ENCODE assay signal across 28 cellular contexts in genomic region chr18:24885266-24885665, GRCh38.
"Had no signal": no experiment of that assay in that cellular context is flagged by ENCODE, and none has a peak within 500 bp of the region (broad histone marks: within the 10 kb centered on the region; RNA-seq: fewer than 3 reads in every experiment).

No MANE protein-coding gene starts in this region.

- H3K27ac ChIP-seq: left ventricle myocardium inferior, neutrophil, ovary, right atrium auricular region, right lobe of liver, stomach, testis, thyroid gland, transverse colon, upper lobe of left lung, vagina had no signal

- ATAC-seq: left colon; mucosa of descending colon; naive thymus-derived CD4-positive, alpha-beta T cell; natural killer cell treated with Interleukin-12 subunit alpha and Interleukin-12 subunit beta and Interleukin-15 and Interleukin-18, amount 100 ng/mL, for 72 hours; right lobe of liver; stimulated activated naive B cell treated with anti-CD40 and anti-IgM and Interleukin-4, amounts not matched to agents 10 μg/mL and 1 μg/mL and 100 μg/mL, for 72 hours; stimulated activated naive CD8-positive, alpha-beta T cell treated with anti-CD3 and anti-CD28 coated beads, Interleukin-15, Interleukin-2, amounts not matched to agents 100 U/mL and 50 U/mL, for 24 hours had no signal

- H3K4me3 Mint-ChIP-seq: naive thymus-derived CD4-positive, alpha-beta T cell; natural killer cell treated with Interleukin-12 subunit alpha and Interleukin-12 subunit beta and Interleukin-15 and Interleukin-18, amount 100 ng/mL, for 72 hours; stimulated activated naive B cell treated with anti-CD40 and anti-IgM and Interleukin-4, amounts not matched to agents 10 μg/mL and 1 μg/mL and 100 μg/mL, for 72 hours had no signal

- H3K27me3 ChIP-seq: neutrophil, ovary, right atrium auricular region, right lobe of liver, stomach, testis, thyroid gland, transverse colon, upper lobe of left lung, vagina had no signal

- H3K4me2 ChIP-seq: smooth muscle cell had no signal

- FAIRE-seq: kidney had no signal

- H3K9me3 Mint-ChIP-seq: natural killer cell treated with Interleukin-12 subunit alpha and Interleukin-12 subunit beta and Interleukin-15 and Interleukin-18, amount 100 ng/mL, for 72 hours; stimulated activated naive B cell treated with anti-CD40 and anti-IgM and Interleukin-4, amounts not matched to agents 10 μg/mL and 1 μg/mL and 100 μg/mL, for 72 hours had no signal

- H3K36me3 ChIP-seq: left ventricle myocardium inferior, neutrophil, ovary, right atrium auricular region, right lobe of liver, stomach, thyroid gland, transverse colon, upper lobe of left lung, vagina had no signal

- H3K9me3 ChIP-seq: mucosa of descending colon, neutrophil, ovary, right atrium auricular region, right lobe of liver, stomach, testis, thyroid gland, transverse colon, upper lobe of left lung, vagina had no signal

- H3K27ac Mint-ChIP-seq: naive thymus-derived CD4-positive, alpha-beta T cell; natural killer cell treated with Interleukin-12 subunit alpha and Interleukin-12 subunit beta and Interleukin-15 and Interleukin-18, amount 100 ng/mL, for 72 hours; progenitor cell of endocrine pancreas; stimulated activated naive B cell treated with anti-CD40 and anti-IgM and Interleukin-4, amounts not matched to agents 10 μg/mL and 1 μg/mL and 100 μg/mL, for 72 hours had no signal

- DNase-seq: hippocampal formation; kidney; left colon; left ventricle myocardium inferior; midbrain; mucosa of descending colon; naive thymus-derived CD4-positive, alpha-beta T cell; occipital lobe; ovary; right lobe of liver; stimulated activated CD4-positive, alpha-beta T cell treated with anti-CD3 and anti-CD28 coated beads, Interleukin-12 subunit alpha, Interleukin-12 subunit beta, amount 100 ng/mL, for 4 hours; stimulated activated CD4-positive, alpha-beta T cell treated with anti-CD3 and anti-CD28 coated beads, Interleukin-15, amount 100 ng/mL, for 24 hours; stimulated activated CD4-positive, alpha-beta T cell treated with anti-CD3 and anti-CD28 coated beads, Interleukin-2, amount 100 ng/mL, for 24 hours; stimulated activated CD4-positive, alpha-beta T cell treated with anti-CD3 and anti-CD28 coated beads, Interleukin-4, amount 100 ng/mL, for 1 hour; stimulated activated naive B cell treated with anti-CD40 and anti-IgM and Interleukin-4, amounts not matched to agents 10 μg/mL and 1 μg/mL and 100 μg/mL, for 72 hours; stimulated activated naive CD8-positive, alpha-beta T cell treated with anti-CD3 and anti-CD28 coated beads, Interleukin-15, Interleukin-2, amounts not matched to agents 100 U/mL and 50 U/mL, for 24 hours; stomach; testis; thyroid gland; transverse colon; upper lobe of left lung had no signal

- H3K4me3 ChIP-seq: left ventricle myocardium inferior, lung, mucosa of descending colon, ovary, right atrium auricular region, right lobe of liver, smooth muscle cell, stomach, testis, thyroid gland, transverse colon, upper lobe of left lung, vagina had no signal

- H3K36me3 Mint-ChIP-seq: natural killer cell treated with Interleukin-12 subunit alpha and Interleukin-12 subunit beta and Interleukin-15 and Interleukin-18, amount 100 ng/mL, for 72 hours; stimulated activated naive B cell treated with anti-CD40 and anti-IgM and Interleukin-4, amounts not matched to agents 10 μg/mL and 1 μg/mL and 100 μg/mL, for 72 hours had no signal

- H3K4me1 ChIP-seq: left ventricle myocardium inferior, right atrium auricular region, right lobe of liver, stomach, testis, thyroid gland, upper lobe of left lung, vagina had no signal
